Comparison of ENCODE assay signal across 8 cellular contexts in the genomic region with DNA sequence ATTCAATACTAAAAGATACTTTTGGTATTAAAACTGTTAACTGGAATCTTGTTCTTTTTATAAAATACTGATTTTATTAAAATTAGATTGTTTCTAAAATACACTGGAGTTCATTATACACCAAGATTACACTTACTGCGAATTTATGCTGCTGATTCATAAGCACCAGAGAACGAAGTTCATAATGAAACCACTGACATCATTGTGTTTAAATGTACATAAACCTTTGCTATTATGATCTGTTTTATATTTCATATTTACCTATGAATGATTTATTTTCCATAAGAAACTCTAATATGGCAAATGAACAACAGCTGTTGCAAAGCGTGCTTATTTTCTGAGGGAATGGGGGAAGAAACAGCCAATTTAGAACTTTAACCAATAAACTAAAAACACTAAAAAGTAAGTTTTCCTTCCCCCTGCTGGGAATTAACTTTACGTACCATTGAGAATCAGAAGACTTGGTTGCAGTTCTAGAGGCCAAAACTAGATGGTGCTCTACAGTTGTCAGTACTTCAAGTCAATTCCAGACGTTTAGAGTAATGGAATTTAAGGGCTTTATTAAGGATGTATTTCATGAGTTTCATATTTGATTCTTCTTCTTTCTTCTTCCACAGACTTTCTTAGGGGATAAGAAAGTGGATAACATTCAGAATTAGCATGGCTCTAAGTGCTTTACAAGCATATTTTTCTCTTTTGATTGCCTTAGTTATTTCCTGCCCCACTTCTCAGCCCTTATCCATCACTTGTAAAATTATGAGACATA. TPM values are rescaled to one million over a fixed set of nuclear protein-coding genes. Genes with fewer than 3 reads are reported as not detected.
DNase-seq lines count a peak whose midpoint lies in the region; ATAC-seq and TF ChIP-seq lines count a peak whose summit lies in the region.

No MANE protein-coding gene starts in this region.

- H3K4me3 ChIP-seq in GM12864 (ENCODE audit: low read depth, low read length) (no peak overlapping the region), MM.1S (ENCODE audit: low read length) (no peak overlapping the region), fibroblast of villous mesenchyme (ENCODE audit: low read depth, low read length) (no peak overlapping the region)

- peaks cover 15% of the 10 kb centered on the region for H3K27me3 Mint-ChIP-seq in T-helper 17 cell

- H3K9me2 ChIP-seq in MM.1S (replicated peaks; ENCODE audit: insufficient read depth, low read length) = no peaks in the 10 kb centered on the region

- H3K36me3 Mint-ChIP-seq in T-helper 17 cell (ENCODE audit: low read depth) = no peaks in the 10 kb centered on the region

- H3K9me3 ChIP-seq in MM.1S (replicated peaks; ENCODE audit: insufficient read depth, low read length) (no peaks in the 10 kb centered on the region), T-helper 17 cell (ENCODE audit: control insufficient read depth, low read length, poor library complexity, severe bottlenecking) (no peaks in the 10 kb centered on the region)

- DNase-seq in AG09319 (ENCODE audit: extremely low read depth, low read depth) = peak; percentile 30
- DNase-seq in GM12864 (ENCODE audit: low read depth) = peak; percentile 47
- peak; percentile 46 for DNase-seq in HEK293T (ENCODE audit: extremely low spot score)
- DNase-seq in MM.1S = peak; percentile 53
- no peak for DNase-seq in T-helper 17 cell
- DNase-seq in fibroblast of villous mesenchyme (ENCODE audit: low read depth) = peak; percentile 75
- DNase-seq in putamen (ENCODE audit: low spot score) = peak; percentile 27
- no peak for DNase-seq in activated CD4-positive, CD25-positive, alpha-beta regulatory T cell treated with anti-CD3 and anti-CD28 coated beads, Interleukin-2, amount 50 U/mL, for 72 hours

- H4K20me1 ChIP-seq in MM.1S (ENCODE audit: insufficient read depth, low read length) = no peaks in the 10 kb centered on the region

- H3K36me3 ChIP-seq in MM.1S (replicated peaks; ENCODE audit: insufficient read depth, low read length) = no peaks in the 10 kb centered on the region

- H3K27me3 ChIP-seq in MM.1S (replicated peaks; ENCODE audit: insufficient read depth, low read length) = no peaks in the 10 kb centered on the region

- H3F3A ChIP-seq in MM.1S (ENCODE audit: insufficient read depth, low read length) = no peaks in the 10 kb centered on the region

- H3K4me1 ChIP-seq in MM.1S (ENCODE audit: low read length) = no peaks in the 10 kb centered on the region

- H2AFZ ChIP-seq in MM.1S (ENCODE audit: low read length) = no peak overlapping the region

- H3K27ac ChIP-seq in MM.1S (ENCODE audit: low read length) = no peak overlapping the region

- peak; percentile 79 for ATAC-seq in T-helper 17 cell

- POLR2A ChIA-PET in HEK293T (lab: Yijun Ruan, JAX) = no interaction called here

- CTCF ChIA-PET in HEK293T (lab: Yijun Ruan, JAX) = interaction anchor here (1.0 to 1.4 kb wide), 2 partner anchors 25 to 331 kb away, joined by 3 to 5 read pairs; no protein-coding TSS in a partner anchor

- H3K9ac ChIP-seq in MM.1S (ENCODE audit: low read length) = no peak overlapping the region

- 0 out of 2 replicates have a peak overlapping the region, but pooled peaks have one; percentile 21 for H3K4me2 ChIP-seq in MM.1S (ENCODE audit: low read depth, low read length)

- no peaks in the 10 kb centered on the region for H3K79me2 ChIP-seq in MM.1S (ENCODE audit: low read length)

- H3K4me3 Mint-ChIP-seq in T-helper 17 cell = no peak overlapping the region

- TF ChIP-seq CTCF in AG09319 (IDR thresholded peaks at IDR 0.05; ENCODE audit: low read depth, low read length) (peak; percentile 95), GM12864 (IDR thresholded peaks at IDR 0.05; ENCODE audit: low read depth, low read length, missing control alignments) (peak; percentile 78), MM.1S (IDR thresholded peaks at IDR 0.05; ENCODE audit: low read length) (peak; percentile 75), fibroblast of villous mesenchyme (IDR thresholded peaks at IDR 0.05; ENCODE audit: insufficient read depth, low read depth, low read length) (peak; percentile 85)

- H3K27ac Mint-ChIP-seq in T-helper 17 cell = no peak overlapping the region

- peaks cover 2% of the 10 kb centered on the region for H3K4me1 Mint-ChIP-seq in T-helper 17 cell

TF ChIP-seq in HEK293T, 16 proteins besides CTCF, POLR2A, EP300 and RAD21:
- TF ChIP-seq FOXK2 (IDR thresholded peaks at IDR 0.05) = no peak
- no peak for TF ChIP-seq SP1 (IDR thresholded peaks at IDR 0.05)
- no peak for TF ChIP-seq CTBP1 (IDR thresholded peaks at IDR 0.05; ENCODE audit: borderline replicate concordance)
- TF ChIP-seq SUZ12 (IDR thresholded peaks at IDR 0.05) = no peak
- no peak for TF ChIP-seq ZNF384 (IDR thresholded peaks at IDR 0.05)
- TF ChIP-seq TARDBP (IDR thresholded peaks at IDR 0.05) = no peak
- TF ChIP-seq L3MBTL2 (conservative IDR thresholded peaks at IDR 0.05) = no peak
- TF ChIP-seq ELF4 (IDR thresholded peaks at IDR 0.05) = no peak
- no peak for TF ChIP-seq ARNT (IDR thresholded peaks at IDR 0.05)
- no peak for TF ChIP-seq FOXM1 (IDR thresholded peaks at IDR 0.05; ENCODE audit: borderline replicate concordance)
- TF ChIP-seq LEF1 (IDR thresholded peaks at IDR 0.05; ENCODE audit: borderline replicate concordance) = no peak
- TF ChIP-seq BHLHE40 (IDR thresholded peaks at IDR 0.05; ENCODE audit: borderline replicate concordance) = no peak
- no peak for TF ChIP-seq FOXA1 (IDR thresholded peaks at IDR 0.05)
- TF ChIP-seq, protein P1, sequence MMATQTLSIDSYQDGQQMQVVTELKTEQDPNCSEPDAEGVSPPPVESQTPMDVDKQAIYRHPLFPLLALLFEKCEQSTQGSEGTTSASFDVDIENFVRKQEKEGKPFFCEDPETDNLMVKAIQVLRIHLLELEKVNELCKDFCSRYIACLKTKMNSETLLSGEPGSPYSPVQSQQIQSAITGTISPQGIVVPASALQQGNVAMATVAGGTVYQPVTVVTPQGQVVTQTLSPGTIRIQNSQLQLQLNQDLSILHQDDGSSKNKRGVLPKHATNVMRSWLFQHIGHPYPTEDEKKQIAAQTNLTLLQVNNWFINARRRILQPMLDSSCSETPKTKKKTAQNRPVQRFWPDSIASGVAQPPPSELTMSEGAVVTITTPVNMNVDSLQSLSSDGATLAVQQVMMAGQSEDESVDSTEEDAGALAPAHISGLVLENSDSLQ (IDR thresholded peaks at IDR 0.05) = no peak
- no peak for TF ChIP-seq NFRKB (IDR thresholded peaks at IDR 0.05)
- TF ChIP-seq HDGF (IDR thresholded peaks at IDR 0.05; ENCODE audit: borderline replicate concordance) = no peak

RNA-seq across cellular contexts. Expression of gene COL19A1, which starts 30.8 kb away (rescaled TPM):
- total RNA-seq in T-helper 17 cell (1 to 10 TPM in 1 of 2 donors, not detected in 1; 1.5 TPM), fibroblast of villous mesenchyme (0.32 and 1.3 TPM in 2 replicates)

RNA-seq across cellular contexts. Expression of gene LMBRD1, which starts 38.8 kb away (rescaled TPM):
- total RNA-seq in T-helper 17 cell (10 to 100 TPM; 36.5 to 45.4 TPM), fibroblast of villous mesenchyme (21.9 and 28.5 TPM in 2 replicates)

Comparison
In these comparisons a context has a peak if more than half of its experiments do, and no peak if none do; other contexts are left out.
1. DNase-seq: peak in AG09319 (single experiment), GM12864 (single experiment), HEK293T (single experiment), MM.1S (single experiment), fibroblast of villous mesenchyme (single experiment) and putamen (single experiment); none in T-helper 17 cell (0 of 3) and activated CD4-positive, CD25-positive, alpha-beta regulatory T cell treated with anti-CD3 and anti-CD28 coated beads, Interleukin-2, amount 50 U/mL, for 72 hours (single experiment).
2. Peak in every context shown above with its lines, with median percentiles within 50 percentile points of each other: CTCF ChIP-seq.